Comparison of ENCODE assay signal across 22 cellular contexts in the genomic region with DNA sequence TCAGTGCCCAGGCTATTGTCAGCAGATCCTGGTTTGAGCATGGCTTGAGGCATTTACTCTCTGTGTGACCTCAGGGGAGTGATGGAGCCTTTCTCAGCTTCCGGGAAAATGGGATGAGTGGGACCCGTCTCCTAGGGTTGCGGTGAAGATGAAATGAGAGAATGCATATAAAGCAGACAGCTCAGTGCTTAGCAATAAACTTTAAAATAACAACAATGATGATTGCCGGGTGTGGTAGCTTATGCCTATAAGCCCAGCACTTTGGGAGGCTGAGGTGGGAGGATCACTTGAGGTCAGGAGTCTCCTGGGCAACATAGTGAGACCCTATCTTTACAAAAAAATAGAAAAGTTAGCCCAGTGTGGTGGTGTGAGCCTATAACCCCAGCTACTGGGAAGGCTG.
DNase-seq lines count a peak whose midpoint lies in the region; ATAC-seq and TF ChIP-seq lines count a peak whose summit lies in the region.
"Had no signal": no experiment of that assay in that cellular context is flagged by ENCODE, and none has a peak within 500 bp of the region (broad histone marks: within the 10 kb centered on the region; RNA-seq: fewer than 3 reads in every experiment).

No MANE protein-coding gene starts in this region.

- no peak overlapping the region for H3K4me3 Mint-ChIP-seq in activated naive CD4-positive, alpha-beta T cell treated with anti-CD3 and anti-CD28 coated beads, Interleukin-2, amount 50 U/mL, for 24 hours
- no peak overlapping the region for H3K4me3 Mint-ChIP-seq in activated B cell treated with CpG ODN at 0.5 μM for 24 hours
- H3K4me3 Mint-ChIP-seq: CD4-positive, CD25-positive, alpha-beta regulatory T cell had no signal

- H3K36me3 ChIP-seq in mucosa of descending colon (ENCODE audit: low read depth), result no peaks in the 10 kb centered on the region
- H3K36me3 ChIP-seq: Peyer's patch had no signal

- H3K9me3 ChIP-seq in mucosa of descending colon, result no peaks in the 10 kb centered on the region
- H3K9me3 ChIP-seq: Peyer's patch had no signal

- H3K4me1 Mint-ChIP-seq in activated naive CD4-positive, alpha-beta T cell treated with anti-CD3 and anti-CD28 coated beads, Interleukin-2, amount 50 U/mL, for 24 hours, result no peaks in the 10 kb centered on the region
- H3K4me1 Mint-ChIP-seq in activated B cell treated with CpG ODN at 0.5 μM for 24 hours, result peaks cover 42% of the 10 kb centered on the region
- H3K4me1 Mint-ChIP-seq: CD4-positive, CD25-positive, alpha-beta regulatory T cell had no signal

- H3K4me3 ChIP-seq in mucosa of descending colon, result no peak overlapping the region
- H3K4me3 ChIP-seq: Peyer's patch had no signal

- H3K4me1 ChIP-seq in mucosa of descending colon (ENCODE audit: low read depth), result peaks cover 3% of the 10 kb centered on the region
- H3K4me1 ChIP-seq: Peyer's patch had no signal

- ATAC-seq in activated B cell treated with CpG ODN at 0.5 μM for 24 hours (ENCODE audit: low read depth) (no peak), mucosa of descending colon (peak; percentile 13), GM21786 (IDR thresholded peaks at IDR 0.05; ENCODE audit: unreplicated experiment) (no peak), HG02678 (IDR thresholded peaks at IDR 0.05; ENCODE audit: unreplicated experiment) (no peak)
- ATAC-seq: HCT116, HepG2 had no signal

- peak overlapping the region; percentile 35 for H3K27ac Mint-ChIP-seq in activated naive CD4-positive, alpha-beta T cell treated with anti-CD3 and anti-CD28 coated beads, Interleukin-2, amount 50 U/mL, for 24 hours
- peak overlapping the region; percentile 24 for H3K27ac Mint-ChIP-seq in activated B cell treated with CpG ODN at 0.5 μM for 24 hours
- H3K27ac Mint-ChIP-seq: CD4-positive, CD25-positive, alpha-beta regulatory T cell had no signal

- POLR2A ChIA-PET in activated B cell treated with CpG ODN at 0.5 μM for 24 hours (lab: Charles Lee), result no interaction called here

- intact Hi-C loops in activated B cell treated with CpG ODN at 0.5 μM for 24 hours (cut with micrococcal nuclease), result loop anchor here (2.0 kb wide), 1 partner anchor 15 kb away; no protein-coding TSS in a partner anchor
- intact Hi-C loops in mucosa of descending colon (cut with DNase I, micrococcal nuclease), result no loop called here

- peaks cover 5% of the 10 kb centered on the region for H3K27me3 Mint-ChIP-seq in activated naive CD4-positive, alpha-beta T cell treated with anti-CD3 and anti-CD28 coated beads, Interleukin-2, amount 50 U/mL, for 24 hours
- H3K27me3 Mint-ChIP-seq in activated B cell treated with CpG ODN at 0.5 μM for 24 hours, result no peaks in the 10 kb centered on the region

- CTCF ChIA-PET in activated B cell treated with CpG ODN at 0.5 μM for 24 hours (lab: Charles Lee), result interaction anchor here (0.8 to 1.3 kb wide), 2 partner anchors 9 to 341 kb away, joined by 4 read pairs; no protein-coding TSS in a partner anchor

- TF ChIP-seq CTCF in activated B cell treated with CpG ODN at 0.5 μM for 24 hours (IDR thresholded peaks at IDR 0.05), result no peak
- no peak for TF ChIP-seq CTCF in mucosa of descending colon (IDR thresholded peaks at IDR 0.05)

- H3K36me3 Mint-ChIP-seq in activated naive CD4-positive, alpha-beta T cell treated with anti-CD3 and anti-CD28 coated beads, Interleukin-2, amount 50 U/mL, for 24 hours, result no peaks in the 10 kb centered on the region
- H3K36me3 Mint-ChIP-seq in activated B cell treated with CpG ODN at 0.5 μM for 24 hours (ENCODE audit: low read depth), result peaks cover 65% of the 10 kb centered on the region

- no peak for DNase-seq in activated naive CD4-positive, alpha-beta T cell treated with anti-CD3 and anti-CD28 coated beads, Interleukin-2, amount 50 U/mL, for 16 hours
- DNase-seq in activated B cell treated with CpG ODN at 0.5 μM for 24 hours (no peak), mucosa of descending colon (no peak), DMS79 (lab: John Stamatoyannopoulos, UW) (no peak), EL (no peak)
- DNase-seq: 8988T; ACHN; CD4-positive, CD25-positive, alpha-beta regulatory T cell; Karpas-422; NCI-H1105 treated with DMSO at 0.1 percent for 48 hours; NCI-H146; NCI-H1930; NCI-H2107; NCI-H446 treated with DMSO at 0.1 percent for 48 hours; NCI-H526; Peyer's patch; SHP77 treated with DMSO at 0.1 percent for 48 hours had no signal

- H3K9me3 Mint-ChIP-seq in activated naive CD4-positive, alpha-beta T cell treated with anti-CD3 and anti-CD28 coated beads, Interleukin-2, amount 50 U/mL, for 24 hours, result no peaks in the 10 kb centered on the region
- H3K9me3 Mint-ChIP-seq in activated B cell treated with CpG ODN at 0.5 μM for 24 hours, result no peaks in the 10 kb centered on the region
